Comparison of ENCODE assay signal across 26 cellular contexts in genomic region chr5:83741571-83741970, GRCh38. TPM values are rescaled to one million over a fixed set of nuclear protein-coding genes. Genes with fewer than 3 reads are reported as not detected.
"Had no signal": no experiment of that assay in that cellular context is flagged by ENCODE, and none has a peak within 500 bp of the region (broad histone marks: within the 10 kb centered on the region; RNA-seq: fewer than 3 reads in every experiment).

No MANE protein-coding gene starts in this region.

- H3K27ac ChIP-seq: colonic mucosa, dorsolateral prefrontal cortex, esophagus muscularis mucosa, left ventricle myocardium inferior, neutrophil, ovary, thyroid gland, upper lobe of right lung had no signal

- H3K36me3 Mint-ChIP-seq: activated naive CD8-positive, alpha-beta T cell treated with anti-CD3 and anti-CD28 coated beads for 36 hours; mesothelial cell of epicardium; natural killer cell; WTC11 had no signal

- H3K27me3 Mint-ChIP-seq: stimulated activated naive CD8-positive, alpha-beta T cell treated with anti-CD3 and anti-CD28 coated beads, Interleukin-15, Interleukin-2, amounts not matched to agents 100 ng/mL and 50 ng/mL, for 24 hours had no signal

- H3K27ac Mint-ChIP-seq: activated naive CD8-positive, alpha-beta T cell treated with anti-CD3 and anti-CD28 coated beads for 36 hours; activated T-cell treated with anti-CD3 and anti-CD28 coated beads, Interleukin-2, amount 50 U/mL, for 24 hours; mesothelial cell of epicardium; natural killer cell; stimulated activated naive CD8-positive, alpha-beta T cell treated with anti-CD3 and anti-CD28 coated beads, Interleukin-15, Interleukin-2, amounts not matched to agents 100 ng/mL and 50 ng/mL, for 24 hours; T-helper 2 cell treated with Interferon-gamma antibody and Interleukin-4, amounts not matched to agents 5 μg/mL and 100 μg/mL, for 36 hours; WTC11 had no signal

- H3K36me3 ChIP-seq: colonic mucosa, esophagus muscularis mucosa, left ventricle myocardium inferior, neutrophil, ovary, thyroid gland, upper lobe of right lung had no signal

- H3K27me3 ChIP-seq: colonic mucosa, dorsolateral prefrontal cortex, esophagus muscularis mucosa, neutrophil, ovary, thyroid gland, upper lobe of right lung had no signal

- H3K4me3 ChIP-seq: colonic mucosa, dorsolateral prefrontal cortex, esophagus muscularis mucosa, left ventricle myocardium inferior, ovary, thyroid gland, upper lobe of right lung had no signal

- H3K4me1 ChIP-seq: colonic mucosa, esophagus muscularis mucosa, left ventricle myocardium inferior, thyroid gland, upper lobe of right lung had no signal

- H3K4me1 Mint-ChIP-seq: activated naive CD8-positive, alpha-beta T cell treated with anti-CD3 and anti-CD28 coated beads for 36 hours; natural killer cell; WTC11 had no signal

- H3K9me3 ChIP-seq: colonic mucosa, esophagus muscularis mucosa, left ventricle myocardium inferior, neutrophil, ovary, thyroid gland, upper lobe of right lung had no signal

- DNase-seq: activated naive CD4-positive, alpha-beta T cell treated with Interleukin-2 at 50 U/mL for 16 hours; activated naive CD8-positive, alpha-beta T cell treated with anti-CD3 and anti-CD28 coated beads for 36 hours; activated T-cell treated with anti-CD3 and anti-CD28 coated beads, Interleukin-2, amount 50 U/mL, for 24 hours; central memory CD4-positive, alpha-beta T cell; colonic mucosa; glutamatergic neuron; hippocampal formation; kidney glomerular epithelial cell; left ventricle myocardium inferior; mammary epithelial cell; natural killer cell; ovary; right cardiac atrium; stimulated activated CD4-positive, alpha-beta T cell treated with anti-CD3 and anti-CD28 coated beads, Interleukin-12 subunit alpha, Interleukin-12 subunit beta, amount 100 ng/mL, for 4 hours; stimulated activated CD4-positive, alpha-beta T cell treated with anti-CD3 and anti-CD28 coated beads, Interleukin-4, amount 100 ng/mL, for 4 hours; substantia nigra; thyroid gland; upper lobe of right lung had no signal

- H3K9me3 Mint-ChIP-seq: activated naive CD8-positive, alpha-beta T cell treated with anti-CD3 and anti-CD28 coated beads for 36 hours; stimulated activated naive CD8-positive, alpha-beta T cell treated with anti-CD3 and anti-CD28 coated beads, Interleukin-15, Interleukin-2, amounts not matched to agents 100 ng/mL and 50 ng/mL, for 24 hours; T-helper 2 cell treated with Interferon-gamma antibody and Interleukin-4, amounts not matched to agents 5 μg/mL and 100 μg/mL, for 36 hours had no signal

- H3K4me3 Mint-ChIP-seq: activated naive CD8-positive, alpha-beta T cell treated with anti-CD3 and anti-CD28 coated beads for 36 hours; activated T-cell treated with anti-CD3 and anti-CD28 coated beads, Interleukin-2, amount 50 U/mL, for 24 hours; mesothelial cell of epicardium; natural killer cell; stimulated activated naive CD8-positive, alpha-beta T cell treated with anti-CD3 and anti-CD28 coated beads, Interleukin-15, Interleukin-2, amounts not matched to agents 100 ng/mL and 50 ng/mL, for 24 hours; T-helper 2 cell treated with Interferon-gamma antibody and Interleukin-4, amounts not matched to agents 5 μg/mL and 100 μg/mL, for 36 hours; WTC11 had no signal

RNA-seq across cellular contexts. Expression of gene HAPLN1, which starts 20.9 kb away (rescaled TPM):
- total RNA-seq: activated naive CD8-positive, alpha-beta T cell treated with anti-CD3 and anti-CD28 coated beads for 36 hours; natural killer cell; ovary; pulmonary artery endothelial cell; thyroid gland had no signal
- polyA plus RNA-seq: mammary epithelial cell had no signal
